Comparison of ENCODE assay signal across 12 cellular contexts in genomic region chr6:144364208-144364718, GRCh38.
DNase-seq lines count a peak whose midpoint lies in the region; ATAC-seq and TF ChIP-seq lines count a peak whose summit lies in the region.
"Had no signal": no experiment of that assay in that cellular context is flagged by ENCODE, and none has a peak within 500 bp of the region (broad histone marks: within the 10 kb centered on the region; RNA-seq: fewer than 3 reads in every experiment).

No MANE protein-coding gene starts in this region.

- H3K27me3 Mint-ChIP-seq in activated T-cell treated with anti-CD3 and anti-CD28 coated beads, Interleukin-2, amount 50 U/mL, for 72 hours (ENCODE audit: low read depth), result no peaks in the 10 kb centered on the region
- H3K27me3 Mint-ChIP-seq in stimulated activated naive CD8-positive, alpha-beta T cell treated with anti-CD3 and anti-CD28 coated beads, Interleukin-15, amount 100 ng/mL, for 72 hours, result no peaks in the 10 kb centered on the region

- H3K4me1 ChIP-seq in left lung, result peaks cover 5 to 58% of the 10 kb centered on the region in 2 donors
- H3K4me1 ChIP-seq: colonic mucosa had no signal

- H3K4me1 Mint-ChIP-seq in activated T-cell treated with anti-CD3 and anti-CD28 coated beads, Interleukin-2, amount 50 U/mL, for 72 hours (ENCODE audit: low read depth), result peaks cover 68% of the 10 kb centered on the region
- H3K4me1 Mint-ChIP-seq in stimulated activated naive CD8-positive, alpha-beta T cell treated with anti-CD3 and anti-CD28 coated beads, Interleukin-15, amount 100 ng/mL, for 72 hours, result peaks cover 56% of the 10 kb centered on the region

- no peaks in the 10 kb centered on the region for H3K27me3 ChIP-seq in left lung
- H3K27me3 ChIP-seq: colonic mucosa, vagina had no signal

- H3K36me3 Mint-ChIP-seq in activated T-cell treated with anti-CD3 and anti-CD28 coated beads, Interleukin-2, amount 50 U/mL, for 72 hours (ENCODE audit: insufficient read depth in 2 of 2), result peaks cover 2 to 6% of the 10 kb centered on the region in 2 donors

- TF ChIP-seq CTCF in left lung (IDR thresholded peaks at IDR 0.05), result no peak

- H3K9me3 Mint-ChIP-seq in activated T-cell treated with anti-CD3 and anti-CD28 coated beads, Interleukin-2, amount 50 U/mL, for 72 hours, result no peaks in the 10 kb centered on the region
- H3K9me3 Mint-ChIP-seq in stimulated activated naive CD8-positive, alpha-beta T cell treated with anti-CD3 and anti-CD28 coated beads, Interleukin-15, amount 100 ng/mL, for 72 hours, result no peaks in the 10 kb centered on the region

- peak overlapping the region in 1 of 2 donors; percentile 5 for H3K4me3 ChIP-seq in left lung
- H3K4me3 ChIP-seq: colonic mucosa, vagina had no signal

- no peak for DNase-seq in activated T-cell treated with anti-CD3 and anti-CD28 coated beads, Interleukin-2, amount 50 U/mL, for 72 hours
- no peak for DNase-seq in activated T-cell treated with anti-CD3 and anti-CD28 coated beads, Interleukin-2, amount 50 U/mL, for 48 hours
- DNase-seq in NOMO-1 treated with DMSO at 0.1 percent for 48 hours (lab: John Stamatoyannopoulos, UW; ENCODE audit: unreplicated experiment) (peak; percentile 35), left lung (no peak), GM03348 (ENCODE audit: low spot score) (no peak), OCI-M1 (lab: John Stamatoyannopoulos, UW) (no peak), GM19240 (ENCODE audit: insufficient read length, low spot score) (no peak)
- no peak for DNase-seq in stimulated activated naive CD8-positive, alpha-beta T cell treated with anti-CD3 and anti-CD28 coated beads, Interleukin-15, amount 100 ng/mL, for 72 hours
- DNase-seq: colonic mucosa, foreskin fibroblast, NCI-H2081 had no signal

- intact Hi-C loops in left lung (cut with DNase I), result no loop called here

- H3K9me3 ChIP-seq in left lung, result no peaks in the 10 kb centered on the region
- H3K9me3 ChIP-seq: colonic mucosa, vagina had no signal

- ATAC-seq in activated T-cell treated with anti-CD3 and anti-CD28 coated beads, Interleukin-2, amount 50 U/mL, for 72 hours (replicated peaks in 1 of 2), result peak; percentile 31 to 39
- peak; percentile 23 for ATAC-seq in left lung
- no peak for ATAC-seq in stimulated activated naive CD8-positive, alpha-beta T cell treated with anti-CD3 and anti-CD28 coated beads, Interleukin-15, amount 100 ng/mL, for 72 hours

- H3K36me3 ChIP-seq in left lung, result no peaks in the 10 kb centered on the region
- H3K36me3 ChIP-seq: colonic mucosa, vagina had no signal

- H3K4me3 Mint-ChIP-seq in activated T-cell treated with anti-CD3 and anti-CD28 coated beads, Interleukin-2, amount 50 U/mL, for 72 hours, result peak overlapping the region; percentile 59 to 70
- peak overlapping the region; percentile 19 to 28 for H3K4me3 Mint-ChIP-seq in stimulated activated naive CD8-positive, alpha-beta T cell treated with anti-CD3 and anti-CD28 coated beads, Interleukin-15, amount 100 ng/mL, for 72 hours

- H3K27ac ChIP-seq in left lung, result peak overlapping the region in 1 of 2 donors; percentile 64
- H3K27ac ChIP-seq: colonic mucosa, vagina had no signal

- peak overlapping the region; percentile 43 for H3K27ac Mint-ChIP-seq in activated T-cell treated with anti-CD3 and anti-CD28 coated beads, Interleukin-2, amount 50 U/mL, for 72 hours
- peak overlapping the region; percentile 78 to 85 for H3K27ac Mint-ChIP-seq in stimulated activated naive CD8-positive, alpha-beta T cell treated with anti-CD3 and anti-CD28 coated beads, Interleukin-15, amount 100 ng/mL, for 72 hours
